ENCODE assay signal across 4 cellular contexts in the genomic region with DNA sequence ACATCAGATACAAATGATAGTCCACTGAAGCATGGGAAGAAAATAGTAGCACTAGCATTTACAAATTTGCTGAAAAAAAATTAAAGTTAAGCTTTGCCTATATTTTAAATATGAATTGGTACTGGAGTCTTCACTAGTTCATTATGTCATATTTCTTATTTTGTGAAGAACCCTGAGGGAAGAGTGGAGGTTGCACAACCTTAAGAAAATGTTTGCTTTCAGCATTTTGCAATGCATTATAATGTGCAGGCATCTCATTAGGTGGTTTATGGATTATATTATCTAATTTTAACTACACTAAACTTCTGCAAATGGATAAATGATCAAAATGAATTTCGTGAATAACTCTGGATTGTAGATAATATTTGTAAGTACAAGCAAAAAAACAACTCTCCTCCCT.
"Had no signal": no experiment of that assay in that cellular context is flagged by ENCODE, and none has a peak within 500 bp of the region (broad histone marks: within the 10 kb centered on the region; RNA-seq: fewer than 3 reads in every experiment).

No MANE protein-coding gene starts in this region.

- H3K4me3 ChIP-seq: GM23338 had no signal

- H3K9me3 Mint-ChIP-seq: GM23338, H9, IgD-negative memory B cell had no signal

- H3K27ac Mint-ChIP-seq: GM23338, H9, IgD-negative memory B cell had no signal

- H3K4me3 Mint-ChIP-seq: GM23338, H9, IgD-negative memory B cell had no signal

- DNase-seq: H9, HCEC 1CT had no signal

- H3K27me3 Mint-ChIP-seq: IgD-negative memory B cell had no signal

- H3K36me3 Mint-ChIP-seq: IgD-negative memory B cell had no signal

- H3K4me1 Mint-ChIP-seq: IgD-negative memory B cell had no signal
